In genomic region chr19:52296773-52297600, GRCh38 we compare ENCODE assay signal across 8 cellular contexts. TPM values are rescaled to one million over a fixed set of nuclear protein-coding genes. Genes with fewer than 3 reads are reported as not detected.
DNase-seq lines count a peak whose midpoint lies in the region; ATAC-seq, FAIRE-seq and TF ChIP-seq lines count a peak whose summit lies in the region.

ZNF480 (plus strand) TSS chr19:52297169; CDS start chr19:52300413, 3,244 bp downstream.

- peak within 1 kb of the TSS; percentile 93 for H2AFZ ChIP-seq in keratinocyte (ENCODE audit: control insufficient read depth, low read length)

- H3K4me3 ChIP-seq in GM06990 (replicated peaks; ENCODE audit: low read depth, low read length) (peak within 1 kb of the TSS; percentile 93), keratinocyte (ENCODE audit: control insufficient read depth in 2 of 3, extremely low read depth in 1 of 3, insufficient read depth in 2 of 3, low read depth in 1 of 3, low read length in 3 of 3) (peak within 1 kb of the TSS; percentile 85 to 94 (median 86))

- no peaks in the 10 kb centered on the region for H3K9me3 Mint-ChIP-seq in central memory CD8-positive, alpha-beta T cell

- no peak for FAIRE-seq in keratinocyte (lab: Jason Lieb, UNC)

- H3K27ac Mint-ChIP-seq in central memory CD8-positive, alpha-beta T cell (ENCODE audit: low read depth) = peak within 1 kb of the TSS; percentile 98

- peak; percentile 4 for TF ChIP-seq CTCF in GM06990 (IDR thresholded peaks at IDR 0.05; ENCODE audit: insufficient read depth, low read length, poor library complexity, severe bottlenecking)
- no peak for TF ChIP-seq CTCF in keratinocyte (optimal IDR thresholded peaks at IDR 0.05 in 1 of 3, IDR thresholded peaks at IDR 0.05 in 1 of 3, conservative IDR thresholded peaks at IDR 0.05 in 1 of 3; ENCODE audit: extremely low read depth in 1 of 3, insufficient read depth in 2 of 3, low read length in 3 of 3)

- peaks cover 28% of the 10 kb centered on the region for H3K4me1 Mint-ChIP-seq in central memory CD8-positive, alpha-beta T cell

- peak within 1 kb of the TSS; percentile 91 for H3K4me3 Mint-ChIP-seq in central memory CD8-positive, alpha-beta T cell

- no peaks in the 10 kb centered on the region for H3K27me3 ChIP-seq in GM06990 (replicated peaks; ENCODE audit: control insufficient read depth, insufficient read depth, low read length)
- H3K27me3 ChIP-seq in keratinocyte (ENCODE audit: control insufficient read depth, extremely low read depth, insufficient read depth, low read length) = no peaks in the 10 kb centered on the region

- peaks cover 22% of the 10 kb centered on the region for H3K36me3 Mint-ChIP-seq in central memory CD8-positive, alpha-beta T cell (ENCODE audit: insufficient read depth)

- dilution Hi-C loops in keratinocyte (cut with MboI; ENCODE audit: extremely low pct_ligation_motif_present, low sequenced_read_pairs) = no loop called here

- peak; percentile 81 for DNase-seq in GM06990 (ENCODE audit: extremely low read depth, insufficient read length)
- DNase-seq in NCI-H345 (lab: John Stamatoyannopoulos, UW) = peak; percentile 83
- DNase-seq in activated CD4-positive, CD25-positive, alpha-beta regulatory T cell treated with anti-CD3 and anti-CD28 coated beads, Interleukin-2, amount 50 U/mL, for 72 hours = peak; percentile 79
- DNase-seq in central memory CD8-positive, alpha-beta T cell (ENCODE audit: low spot score in 2 of 2) = peak; percentile 78 to 82
- peak; percentile 49 for DNase-seq in keratinocyte (ENCODE audit: low read depth, low spot score)
- DNase-seq in stimulated activated CD4-positive, alpha-beta T cell treated with anti-CD3 and anti-CD28 coated beads, Interleukin-12 subunit alpha, Interleukin-12 subunit beta, amount 100 ng/mL, for 24 hours (ENCODE audit: low read depth in 2 of 2) = peak; percentile 49 to 57

- H3K27ac ChIP-seq in keratinocyte (ENCODE audit: control insufficient read depth, insufficient read depth, low read length) = peak within 1 kb of the TSS; percentile 86

- H3K9me3 ChIP-seq in keratinocyte (ENCODE audit: control insufficient read depth, low read depth, low read length) = peaks cover 5% of the 10 kb centered on the region

- peak within 1 kb of the TSS; percentile 96 for H3K9ac ChIP-seq in keratinocyte (ENCODE audit: control insufficient read depth, extremely low read depth, insufficient read depth, low read length)

- no peaks in the 10 kb centered on the region for H3K4me1 ChIP-seq in keratinocyte (ENCODE audit: control insufficient read depth, extremely low read depth, insufficient read depth, low read length)

- H4K20me1 ChIP-seq in keratinocyte (ENCODE audit: control insufficient read depth, extremely low read depth, insufficient read depth, low read length) = no peaks in the 10 kb centered on the region

- H3K9me1 ChIP-seq in keratinocyte (ENCODE audit: control insufficient read depth, extremely low read depth, insufficient read depth, low read length) = no peaks in the 10 kb centered on the region

- peaks cover 17% of the 10 kb centered on the region for H3K79me2 ChIP-seq in keratinocyte (ENCODE audit: control insufficient read depth, insufficient read depth, low read length)

- ATAC-seq in HG03108 (IDR thresholded peaks at IDR 0.05; ENCODE audit: unreplicated experiment) = peak; percentile 68
- peak; percentile 94 for ATAC-seq in central memory CD8-positive, alpha-beta T cell (replicated peaks; ENCODE audit: extremely low read depth, poor library complexity, severe bottlenecking)
- no peak for ATAC-seq in HG03378 (IDR thresholded peaks at IDR 0.05; ENCODE audit: unreplicated experiment)

- peak within 1 kb of the TSS; percentile 89 for H3K4me2 ChIP-seq in keratinocyte (ENCODE audit: control insufficient read depth, extremely low read depth, insufficient read depth, low read depth, low read length)

- H3K36me3 ChIP-seq in GM06990 (ENCODE audit: control insufficient read depth, insufficient read depth, low read length) (peaks cover 11% of the 10 kb centered on the region), keratinocyte (ENCODE audit: control insufficient read depth in 2 of 2, extremely low read depth in 1 of 2, insufficient read depth in 2 of 2, low read length in 2 of 2) (peaks cover 9 to 12% of the 10 kb centered on the region in 2 experiments)

- no peaks in the 10 kb centered on the region for H3K27me3 Mint-ChIP-seq in central memory CD8-positive, alpha-beta T cell

RNA-seq across cellular contexts. Expression of gene ZNF480, which starts in this region (rescaled TPM):
- 4.9 to 7.5 TPM (median 5.1 TPM) in 3 replicates for polyA plus RNA-seq in keratinocyte
- 8.7 TPM for polyA plus RNA-seq in keratinocyte (2011; ENCODE audit: low read depth)
- 3.2 and 8.4 TPM in 2 replicates for polyA plus RNA-seq in keratinocyte (2011; cell fraction: cytosol; rRNA removed)
- polyA plus RNA-seq in keratinocyte (2011; cell fraction: nucleus; rRNA removed) = 4.9 and 7.2 TPM in 2 replicates
- polyA plus RNA-seq in keratinocyte (2012; ENCODE audit: low replicate concordance) = 6.6 and 6.8 TPM in 2 replicates
- polyA minus RNA-seq in keratinocyte = 1.7 to 14.6 TPM (median 4.9 TPM) in 3 replicates
- polyA minus RNA-seq in keratinocyte (2011; cell fraction: cytosol; rRNA and poly(A)+ RNA removed) = 6.9 TPM
- polyA minus RNA-seq in keratinocyte (2011; cell fraction: nucleus; rRNA and poly(A)+ RNA removed) = 4.1 and 8.1 TPM in 2 replicates
